11 cellular contexts compared by ENCODE assay signal in genomic region chr19:6678690-6679109, GRCh38.
DNase-seq lines count a peak whose midpoint lies in the region; ATAC-seq lines count a peak whose summit lies in the region.
"Had no signal": no experiment of that assay in that cellular context is flagged by ENCODE, and none has a peak within 500 bp of the region (broad histone marks: within the 10 kb centered on the region; RNA-seq: fewer than 3 reads in every experiment).

No MANE protein-coding gene starts in this region.

- peak overlapping the region; percentile 57; the same call in 1 of the 2 replicates for H3K9ac ChIP-seq in iPS-20b (ENCODE audit: low read depth, low read length)

- no peak overlapping the region for H3K4me3 ChIP-seq in iPS-20b (ENCODE audit: low read length)
- H3K4me3 ChIP-seq: stomach had no signal

- ATAC-seq in GM19455 (IDR thresholded peaks at IDR 0.05; ENCODE audit: unreplicated experiment) (no peak), HG03521 (IDR thresholded peaks at IDR 0.05; ENCODE audit: unreplicated experiment) (no peak)
- ATAC-seq: Panc1 had no signal

- peaks cover 9% of the 10 kb centered on the region; the same call in 1 of the 2 replicates for H3K4me1 ChIP-seq in iPS-20b (ENCODE audit: insufficient read depth, low read length)

- H3K36me3 ChIP-seq in iPS-20b (ENCODE audit: insufficient read depth, low read depth, low read length): no peaks in the 10 kb centered on the region
- H3K36me3 ChIP-seq: neutrophil had no signal

- H3K27ac ChIP-seq in iPS-20b (ENCODE audit: low read length): no peak overlapping the region
- H3K27ac ChIP-seq: stomach had no signal

- peak; percentile 78 for DNase-seq in MV-4-11 (lab: John Stamatoyannopoulos, UW)
- DNase-seq in activated CD8-positive, alpha-beta memory T cell treated with anti-CD3 and anti-CD28 coated beads, Interleukin-2, amount 50 U/mL, for 4 hours: peak; percentile 57
- DNase-seq in stimulated activated CD4-positive, alpha-beta T cell treated with anti-CD3 and anti-CD28 coated beads, TNF-alpha, amount 100 ng/mL, for 4 hours (ENCODE audit: low read depth in 3 of 3): peak in 2 of 3 experiments; percentile 60 to 67
- DNase-seq in GM19240 (ENCODE audit: insufficient read length, low spot score): no peak
- no peak for DNase-seq in NOMO-1 (lab: John Stamatoyannopoulos, UW; ENCODE audit: unreplicated experiment in 2 of 2)
- DNase-seq: stomach had no signal

- H3K9me3 ChIP-seq in iPS-20b (ENCODE audit: insufficient read depth, low read depth, low read length): no peaks in the 10 kb centered on the region
- H3K9me3 ChIP-seq: neutrophil had no signal

- H3K27me3 ChIP-seq in iPS-20b (ENCODE audit: insufficient read depth, low read length): no peaks in the 10 kb centered on the region; the same call in 1 of the 2 replicates

Comparison
In these comparisons a context has a peak if more than half of its experiments do, and no peak if none do; other contexts are left out.
1. DNase-seq: peak in MV-4-11 (single experiment), activated CD8-positive, alpha-beta memory T cell treated with anti-CD3 and anti-CD28 coated beads, Interleukin-2, amount 50 U/mL, for 4 hours (single experiment) and stimulated activated CD4-positive, alpha-beta T cell treated with anti-CD3 and anti-CD28 coated beads, TNF-alpha, amount 100 ng/mL, for 4 hours (2 of 3); none in GM19240 (single experiment) and NOMO-1 (0 of 2).